In genomic region chr5:321726-322251, GRCh38 we compare ENCODE assay signal across 8 cellular contexts. TPM values are rescaled to one million over a fixed set of nuclear protein-coding genes. Genes with fewer than 3 reads are reported as not detected.
DNase-seq lines count a peak whose midpoint lies in the region; ATAC-seq and TF ChIP-seq lines count a peak whose summit lies in the region.

No MANE protein-coding gene starts in this region.

- peaks cover 14% of the 10 kb centered on the region for H3K27me3 Mint-ChIP-seq in Calu3 (ENCODE audit: unreplicated experiment)

- ATAC-seq in GM21526 (IDR thresholded peaks at IDR 0.05; ENCODE audit: low FRiP score, unreplicated experiment) (peak; percentile 7), HG03565 (IDR thresholded peaks at IDR 0.05; ENCODE audit: unreplicated experiment) (no peak)

- intact Hi-C loops in Calu3 (cut with micrococcal nuclease; ENCODE audit: unreplicated experiment): no loop called here

- H3K36me3 Mint-ChIP-seq in Calu3 (ENCODE audit: insufficient read depth, unreplicated experiment): peaks cover 13% of the 10 kb centered on the region

- no peaks in the 10 kb centered on the region; the same call in 1 of the 2 replicates for H3K9me3 ChIP-seq in SJSA1 (replicated peaks)
- H3K9me3 ChIP-seq in iPS-18c (ENCODE audit: control insufficient read depth, insufficient read depth, low read length): peaks cover 4% of the 10 kb centered on the region

- peak overlapping the region; percentile 64 for H3K4me3 Mint-ChIP-seq in Calu3 (ENCODE audit: low read depth, unreplicated experiment)

- H3K27ac Mint-ChIP-seq in Calu3 (ENCODE audit: unreplicated experiment): no peak overlapping the region

- CTCF ChIA-PET in Calu3 (lab: Charles Lee): interaction anchor here (0.6 to 1.5 kb wide), 3 partner anchors 13 to 109 kb away, joined by 3 to 5 read pairs (median 3); no protein-coding TSS in a partner anchor

- DNase-seq in Calu3 (no peak), SJSA1 (ENCODE audit: low read depth in 1 of 2, low spot score in 2 of 2) (peak in 1 of 2 experiments; percentile 37), DMS79 treated with DMSO at 0.1 percent for 48 hours (lab: John Stamatoyannopoulos, UW) (no peak), KG1 (lab: John Stamatoyannopoulos, UW) (no peak)
- DNase-seq in stimulated activated CD4-positive, alpha-beta T cell treated with anti-CD3 and anti-CD28 coated beads, Interleukin-2, amount 100 ng/mL, for 24 hours: no peak

- H3K9me3 Mint-ChIP-seq in Calu3 (ENCODE audit: low read depth, unreplicated experiment): no peaks in the 10 kb centered on the region

- peaks cover 23% of the 10 kb centered on the region for H3K36me3 ChIP-seq in SJSA1

- no peak for TF ChIP-seq CTCF in Calu3 (IDR thresholded peaks at IDR 0.05; ENCODE audit: unreplicated experiment)

- H3K4me1 Mint-ChIP-seq in Calu3 (ENCODE audit: low read depth, unreplicated experiment): peaks cover 8% of the 10 kb centered on the region

- peaks cover 42% of the 10 kb centered on the region for H3K4me1 ChIP-seq in SJSA1 (replicated peaks)

- H3K4me3 ChIP-seq in SJSA1 (peak overlapping the region; percentile 95), iPS-18c (ENCODE audit: insufficient read depth, low read depth, low read length) (peak overlapping the region; percentile 63)

- BruUV-seq in Calu3 (replicated peaks; lab: Mats Ljungman, UMichigan): no TSS peak

- peaks cover 12% of the 10 kb centered on the region for H3K27me3 ChIP-seq in SJSA1 (replicated peaks)

- peak overlapping the region; percentile 65 for H3K27ac ChIP-seq in SJSA1

RNA-seq across cellular contexts. Expression of gene AHRR, which starts 0.3 kb away (rescaled TPM):
- total RNA-seq in Calu3 (2022): 1.3 TPM in 2 replicates
- total RNA-seq in SJSA1 (2014; rRNA removed; shearing (Covaris generic)): 17.8 and 22.6 TPM in 2 replicates

RNA-seq across cellular contexts. Expression of gene PDCD6, which starts 50.3 kb away (rescaled TPM):
- 109 and 127 TPM in 2 replicates for total RNA-seq in Calu3 (2022)
- 64.4 and 102 TPM in 2 replicates for total RNA-seq in SJSA1 (2014; rRNA removed; shearing (Covaris generic))
